ENCODE assay signal across 8 cellular contexts in genomic region chr9:133955821-133956411, GRCh38. TPM values are rescaled to one million over a fixed set of nuclear protein-coding genes. Genes with fewer than 3 reads are reported as not detected.
DNase-seq lines count a peak whose midpoint lies in the region; ATAC-seq, FAIRE-seq and TF ChIP-seq lines count a peak whose summit lies in the region.

No MANE protein-coding gene starts in this region.

- H3K4me1 Mint-ChIP-seq in astrocyte (ENCODE audit: low read depth, unreplicated experiment), result peaks cover 32% of the 10 kb centered on the region

- in situ Hi-C loops in ACHN (cut with HindIII; ENCODE audit: low pct_ligation_motif_present, low pct_unique_long_range_greater_than_20kb, low sequenced_read_pairs), result no loop called here

- no peak overlapping the region for H2AFZ ChIP-seq in astrocyte (ENCODE audit: low read depth, low read length)

- DNase-seq in GM10266 (ENCODE audit: extremely low spot score), result peak; percentile 72
- DNase-seq in NCI-H2171 treated with DMSO at 0.1 percent for 48 hours (lab: John Stamatoyannopoulos, UW), result peak; percentile 76
- DNase-seq in astrocyte (ENCODE audit: low read depth), result peak; percentile 20
- DNase-seq in kidney tubule cell (ENCODE audit: low spot score), result peak; percentile 47
- DNase-seq in upper lobe of left lung, result peak in 1 of 2 donors; percentile 67
- no peak for DNase-seq in left lobe of liver (ENCODE audit: low spot score)
- no peak for DNase-seq in ACHN

- H3K27ac ChIP-seq in astrocyte (ENCODE audit: low read depth, low read length), result peak overlapping the region; percentile 45
- peak overlapping the region; percentile 59 to 81 (median 77) for H3K27ac ChIP-seq in upper lobe of left lung

- peaks cover 25% of the 10 kb centered on the region for H3K4me1 ChIP-seq in astrocyte (ENCODE audit: insufficient read depth, low read length)
- H3K4me1 ChIP-seq in upper lobe of left lung, result peaks cover 53 to 62% (median 58%) of the 10 kb centered on the region in 4 donors

- no peak for TF ChIP-seq POLR2A in upper lobe of left lung (IDR thresholded peaks at IDR 0.05)

- H3K9me3 Mint-ChIP-seq in astrocyte (ENCODE audit: unreplicated experiment), result no peaks in the 10 kb centered on the region

- no peaks in the 10 kb centered on the region for H3K27me3 ChIP-seq in astrocyte (ENCODE audit: insufficient read depth, low read length)
- H3K27me3 ChIP-seq in upper lobe of left lung, result no peaks in the 10 kb centered on the region

- H3K27me3 Mint-ChIP-seq in astrocyte (ENCODE audit: low read depth, unreplicated experiment), result no peaks in the 10 kb centered on the region

- H3K4me3 Mint-ChIP-seq in astrocyte (ENCODE audit: unreplicated experiment), result peak overlapping the region; percentile 63

- H3K9ac ChIP-seq in astrocyte (ENCODE audit: low read length), result peak overlapping the region; percentile 68

- peaks cover 81% of the 10 kb centered on the region for H3K79me2 ChIP-seq in astrocyte (ENCODE audit: insufficient read depth, low read length)

- H3K4me3 ChIP-seq in astrocyte (ENCODE audit: insufficient read depth, low read depth, low read length), result no peak overlapping the region
- peak overlapping the region in 1 of 4 donors; percentile 6 for H3K4me3 ChIP-seq in upper lobe of left lung

- H3K36me3 ChIP-seq in astrocyte (ENCODE audit: insufficient read depth, low read length) (no peaks in the 10 kb centered on the region), upper lobe of left lung (no peaks in the 10 kb centered on the region)

- peak overlapping the region; percentile 91 for H3K27ac Mint-ChIP-seq in astrocyte (ENCODE audit: unreplicated experiment)

- FAIRE-seq in astrocyte (lab: Jason Lieb, UNC), result no peak

- ATAC-seq in upper lobe of left lung (ENCODE audit: low FRiP score in 2 of 2), result no peak
- ATAC-seq in GM21423 (IDR thresholded peaks at IDR 0.05; ENCODE audit: unreplicated experiment), result no peak
- ATAC-seq in left lobe of liver, result no peak

- TF ChIP-seq EP300 in upper lobe of left lung (IDR thresholded peaks at IDR 0.05), result no peak

- peak; percentile 30 for TF ChIP-seq CTCF in GM10266 (IDR thresholded peaks at IDR 0.05; ENCODE audit: control insufficient read depth, insufficient read depth, low read depth, missing control alignments)
- TF ChIP-seq CTCF in astrocyte (IDR thresholded peaks at IDR 0.05; ENCODE audit: insufficient read depth, low read depth, low read length), result no peak
- TF ChIP-seq CTCF in upper lobe of left lung (IDR thresholded peaks at IDR 0.05), result peak in 1 of 6 experiments; percentile 21

- peaks cover 86% of the 10 kb centered on the region for H4K20me1 ChIP-seq in astrocyte (ENCODE audit: insufficient read depth, low read length)

- H3K36me3 Mint-ChIP-seq in astrocyte (ENCODE audit: low read depth, unreplicated experiment), result peaks cover 2% of the 10 kb centered on the region

- H3K4me2 ChIP-seq in astrocyte (ENCODE audit: low read length), result peak overlapping the region; percentile 77

- 16 to 39% methylated on average over 7 to 13 of the region's 15 CpGs for WGBS in upper lobe of left lung, 2 donors

- H3K9me3 ChIP-seq in astrocyte (ENCODE audit: insufficient read depth, low read depth, low read length) (no peaks in the 10 kb centered on the region), upper lobe of left lung (no peaks in the 10 kb centered on the region)

RNA-seq across cellular contexts. Expression of gene VAV2, which starts 36.2 kb away (rescaled TPM):
- total RNA-seq in astrocyte (36.5 and 41.6 TPM in 2 replicates), upper lobe of left lung (10 to 100 TPM; 12.0 to 38.8 (median 22.0) TPM), left lobe of liver (34.8 TPM)

Comparison
In these comparisons a context has a peak if more than half of its experiments do, and no peak if none do; other contexts are left out.
1. DNase-seq: peak in GM10266 (single experiment), NCI-H2171 treated with DMSO at 0.1 percent for 48 hours (single experiment), astrocyte (single experiment) and kidney tubule cell (single experiment); none in left lobe of liver (single experiment) and ACHN (single experiment).